In genomic region chr19:43901395-43902390, GRCh38 we compare ENCODE assay signal across 9 cellular contexts. TPM values are rescaled to one million over a fixed set of nuclear protein-coding genes. Genes with fewer than 3 reads are reported as not detected.
DNase-seq lines count a peak whose midpoint lies in the region; ATAC-seq, FAIRE-seq and TF ChIP-seq lines count a peak whose summit lies in the region.
"Had no signal": no experiment of that assay in that cellular context is flagged by ENCODE, and none has a peak within 500 bp of the region (broad histone marks: within the 10 kb centered on the region; RNA-seq: fewer than 3 reads in every experiment).

No MANE protein-coding gene starts in this region.

- TF ChIP-seq POLR2A in H54 (IDR thresholded peaks at IDR 0.05; ENCODE audit: low read depth, low read length), result peak; percentile 35; the same call in 1 of the 2 replicates

- H2BK15ac ChIP-seq in mesendoderm (replicated peaks; ENCODE audit: low read depth), result no peak overlapping the region

- peak overlapping the region; percentile 64 for H3K4me3 ChIP-seq in mesendoderm (ENCODE audit: low read length)

- H2BK120ac ChIP-seq in mesendoderm (ENCODE audit: low read depth, low read length), result no peak overlapping the region

- H4K5ac ChIP-seq in mesendoderm (ENCODE audit: low read length), result peak overlapping the region; percentile 1

- DNase-seq in Calu3, result peak; percentile 84
- peak; percentile 56 for DNase-seq in H54 (ENCODE audit: insufficient read length, low spot score)
- peak; percentile 74 for DNase-seq in NCI-H748 (lab: John Stamatoyannopoulos, UW; ENCODE audit: unreplicated experiment)
- peak; percentile 67 for DNase-seq in activated CD8-positive, alpha-beta memory T cell treated with anti-CD3 and anti-CD28 coated beads, Interleukin-2, amount 50 U/mL, for 4 hours
- peak; percentile 85 for DNase-seq in epidermal melanocyte (ENCODE audit: insufficient read length, low spot score)
- peak; percentile 94 for DNase-seq in mesendoderm
- DNase-seq in stimulated activated CD4-positive, alpha-beta T cell treated with anti-CD3 and anti-CD28 coated beads, TNF-alpha, amount 100 ng/mL, for 48 hours (ENCODE audit: low read depth in 3 of 3), result peak; percentile 36 to 69 (median 41)

- no peak overlapping the region for H2AK5ac ChIP-seq in mesendoderm (ENCODE audit: low read length)

- no peaks in the 10 kb centered on the region for H3K36me3 ChIP-seq in mesendoderm (ENCODE audit: control insufficient read depth, insufficient read depth, low read length)

- no peak overlapping the region for H4K8ac ChIP-seq in mesendoderm (ENCODE audit: low read depth, low read length)

- intact Hi-C loops in Calu3 (cut with micrococcal nuclease; ENCODE audit: unreplicated experiment), result no loop called here

- no peaks in the 10 kb centered on the region for H3K79me2 ChIP-seq in mesendoderm (ENCODE audit: control insufficient read depth, insufficient read depth, low read length)

- no peak overlapping the region for H2BK5ac ChIP-seq in mesendoderm (ENCODE audit: low read length)

- no peaks in the 10 kb centered on the region for H3K27me3 Mint-ChIP-seq in Calu3 (ENCODE audit: unreplicated experiment)

- no peak overlapping the region for H3K27ac ChIP-seq in mesendoderm (ENCODE audit: low read depth, low read length)

- H3K4me1 Mint-ChIP-seq in Calu3 (ENCODE audit: low read depth, unreplicated experiment), result no peaks in the 10 kb centered on the region

- H3K79me1 ChIP-seq in mesendoderm (ENCODE audit: low read length), result no peaks in the 10 kb centered on the region

- H3K4me2 ChIP-seq in mesendoderm (ENCODE audit: low read length), result peak overlapping the region; percentile 58

- no peak for TF ChIP-seq CTCF in Calu3 (IDR thresholded peaks at IDR 0.05; ENCODE audit: unreplicated experiment)

- H3K27me3 ChIP-seq in mesendoderm (ENCODE audit: insufficient read depth, low read length, poor library complexity), result no peaks in the 10 kb centered on the region

- H3K9me3 Mint-ChIP-seq in Calu3 (ENCODE audit: low read depth, unreplicated experiment), result peaks cover 26% of the 10 kb centered on the region

- ATAC-seq in HG03521 (IDR thresholded peaks at IDR 0.05; ENCODE audit: unreplicated experiment), result no peak

- H3K4me1 ChIP-seq in mesendoderm (ENCODE audit: control insufficient read depth, low read depth, low read length), result no peaks in the 10 kb centered on the region

- CTCF ChIA-PET in Calu3 (lab: Charles Lee), result interaction anchor here (0.6 to 1.4 kb wide), 4 partner anchors 34 to 75 kb away, joined by 3 to 8 read pairs (median 4); partner anchors contain the start of genes ZNF221, ZNF283 and ZNF45

- no CpG with 5 or more reads among the region's 39 CpGs for WGBS in mesendoderm (ENCODE audit: extremely low coverage, insufficient coverage, low lambda C conversion rate)

- H3K4ac ChIP-seq in mesendoderm (ENCODE audit: low read depth, low read length), result no peak overlapping the region

- peak overlapping the region; percentile 84 for H3K4me3 Mint-ChIP-seq in Calu3 (ENCODE audit: low read depth, unreplicated experiment)

- peak overlapping the region; percentile 88 for H3K27ac Mint-ChIP-seq in Calu3 (ENCODE audit: unreplicated experiment)

- H3K36me3 Mint-ChIP-seq in Calu3 (ENCODE audit: insufficient read depth, unreplicated experiment), result peaks cover 13% of the 10 kb centered on the region

- no peak overlapping the region for H3K23ac ChIP-seq in mesendoderm (ENCODE audit: low read length)

- TSS peak; percentile 70 for BruUV-seq in Calu3 (replicated peaks; lab: Mats Ljungman, UMichigan)

- FAIRE-seq in H54 (lab: Jason Lieb, UNC), result peak; percentile 76

- H3K9ac ChIP-seq in mesendoderm (ENCODE audit: low read length), result peak overlapping the region; percentile 68

- no peak overlapping the region for H3K18ac ChIP-seq in mesendoderm (ENCODE audit: low read length)

- H3K56ac ChIP-seq in mesendoderm (ENCODE audit: low read length), result peak overlapping the region; percentile 84

RNA-seq across cellular contexts. Expression of gene ZNF404, which starts 17.9 kb away (rescaled TPM):
- 4.4 and 4.6 TPM in 2 replicates for total RNA-seq in Calu3 (2022)
- polyA plus RNA-seq in mesendoderm (2013, experiment 1 of 2), result 5.3 TPM
- 5.0 TPM for polyA plus RNA-seq in mesendoderm (2013, experiment 2 of 2)
- total RNA-seq: NCI-H460 had no signal

RNA-seq across cellular contexts. Expression of gene ZNF45, which starts 33.4 kb away (rescaled TPM):
- 14.9 and 20.3 TPM in 2 replicates for total RNA-seq in Calu3 (2022)
- 11.7 TPM for polyA plus RNA-seq in mesendoderm (2013, experiment 1 of 2)
- 11.9 TPM for polyA plus RNA-seq in mesendoderm (2013, experiment 2 of 2)

RNA-seq across cellular contexts. Expression of gene ZNF221, which starts 49.3 kb away (rescaled TPM):
- total RNA-seq in Calu3 (2022), result 6.3 and 8.3 TPM in 2 replicates
- polyA plus RNA-seq in mesendoderm (2013, experiment 1 of 2), result 1.3 TPM
- polyA plus RNA-seq in mesendoderm (2013, experiment 2 of 2), result 1.3 TPM

Comparison
In these comparisons a context has a peak if more than half of its experiments do, and no peak if none do; other contexts are left out.
1. DNase-seq: peak in every context shown above with its lines; median percentile 94 in mesendoderm; 85 in epidermal melanocyte; 84 in Calu3; 74 in NCI-H748; 67 in activated CD8-positive, alpha-beta memory T cell treated with anti-CD3 and anti-CD28 coated beads, Interleukin-2, amount 50 U/mL, for 4 hours; 56 in H54; 41 in stimulated activated CD4-positive, alpha-beta T cell treated with anti-CD3 and anti-CD28 coated beads, TNF-alpha, amount 100 ng/mL, for 48 hours.